8 cellular contexts compared by ENCODE assay signal in the genomic region with DNA sequence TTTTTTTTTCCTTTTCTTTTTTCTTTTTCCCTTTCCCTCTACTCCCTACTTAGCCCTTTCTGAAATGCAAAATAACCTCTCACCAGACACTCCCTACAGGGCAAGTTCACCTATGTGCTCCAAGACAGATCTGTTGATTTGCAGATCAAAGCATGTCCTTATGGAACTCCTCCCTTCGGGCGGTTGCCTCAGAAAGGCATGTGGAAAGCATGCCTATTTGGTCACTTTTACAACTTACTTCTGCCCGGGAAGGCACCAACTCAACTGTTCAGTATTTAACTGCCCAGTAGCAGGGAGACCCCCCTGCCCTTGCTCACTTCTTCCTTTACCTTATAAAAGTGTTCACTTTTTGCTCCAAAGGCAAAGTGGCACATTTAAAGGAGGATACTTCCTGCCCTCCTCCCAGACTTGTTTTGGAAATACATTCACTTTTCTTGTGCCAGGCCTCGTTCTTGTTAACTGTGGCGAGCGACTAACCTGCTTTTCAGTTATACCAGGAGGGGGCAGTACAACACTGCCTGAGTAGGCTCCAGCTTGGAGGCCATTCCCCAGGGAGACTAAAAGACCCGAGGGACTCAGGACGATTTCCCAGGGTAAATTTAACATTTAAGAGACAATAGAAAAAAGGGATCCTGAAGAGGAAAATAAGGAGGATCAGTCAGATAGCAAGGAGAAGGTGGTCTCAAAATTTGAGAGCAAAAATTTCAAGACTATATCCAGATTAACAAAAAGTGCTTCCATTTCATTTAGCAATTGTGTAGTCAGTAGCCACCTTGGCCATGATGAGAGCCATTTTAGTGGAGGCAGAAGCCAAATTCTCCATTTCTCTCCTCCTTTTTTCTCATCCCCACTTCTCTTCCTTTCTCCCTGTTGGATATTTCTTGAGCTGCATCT. TPM values are rescaled to one million over a fixed set of nuclear protein-coding genes. Genes with fewer than 3 reads are reported as not detected.
DNase-seq lines count a peak whose midpoint lies in the region; ATAC-seq and TF ChIP-seq lines count a peak whose summit lies in the region.

No MANE protein-coding gene starts in this region.

- H3K27ac ChIP-seq in muscle layer of duodenum (ENCODE audit: low read length) (peak overlapping the region; percentile 61), testis (peak overlapping the region in 1 of 2 donors; percentile 3)

- no peaks in the 10 kb centered on the region for H3K36me3 Mint-ChIP-seq in CD14-positive monocyte
- peaks cover 3% of the 10 kb centered on the region for H3K36me3 Mint-ChIP-seq in activated CD8-positive, alpha-beta T cell treated with anti-CD3 and anti-CD28 coated beads for 36 hours (ENCODE audit: low read depth)

- H3K9me3 ChIP-seq in muscle layer of duodenum (ENCODE audit: control insufficient read depth in 1 of 2, low read length in 2 of 2) (no peaks in the 10 kb centered on the region), testis (no peaks in the 10 kb centered on the region)

- no peak for TF ChIP-seq POLR2A in testis (IDR thresholded peaks at IDR 0.05)

- POLR2A ChIA-PET in activated CD8-positive, alpha-beta T cell treated with anti-CD3 and anti-CD28 coated beads for 36 hours (lab: Charles Lee), result interaction anchor here (0.6 to 3.5 kb wide), 8 partner anchors 11 to 101 kb away, joined by 3 to 18 read pairs (median 4); no protein-coding TSS in a partner anchor

- H3K27ac Mint-ChIP-seq in CD14-positive monocyte, result no peak overlapping the region
- H3K27ac Mint-ChIP-seq in activated CD8-positive, alpha-beta T cell treated with anti-CD3 and anti-CD28 coated beads for 36 hours, result no peak overlapping the region

- no peak overlapping the region for H3K4me3 ChIP-seq in muscle layer of duodenum (ENCODE audit: low read depth in 1 of 2, low read length in 2 of 2)
- no peak overlapping the region for H3K4me3 ChIP-seq in testis

- WGBS in testis, 2 donors, result 25 to 30% methylated on average over 8 of the region's 8 CpGs

- H3K27me3 Mint-ChIP-seq in CD14-positive monocyte (ENCODE audit: low read depth in 3 of 3), result no peaks in the 10 kb centered on the region
- H3K27me3 Mint-ChIP-seq in activated CD8-positive, alpha-beta T cell treated with anti-CD3 and anti-CD28 coated beads for 36 hours, result no peaks in the 10 kb centered on the region

- intact Hi-C loops in CD14-positive monocyte (cut with micrococcal nuclease), result loop anchor here (1.0 to 10.0 kb wide), 6 partner anchors 41 to 226 kb away; a partner anchor contains a TSS
- intact Hi-C loops in activated CD8-positive, alpha-beta T cell treated with anti-CD3 and anti-CD28 coated beads for 36 hours (cut with micrococcal nuclease), result loop anchor here (1.0 to 5.0 kb wide), 3 partner anchors 42 to 226 kb away; a partner anchor contains a TSS
- intact Hi-C loops in testis (cut with DNase I; ENCODE audit: low total_unique reads), result no loop called here

- H3K4me3 Mint-ChIP-seq in CD14-positive monocyte, result no peak overlapping the region
- H3K4me3 Mint-ChIP-seq in activated CD8-positive, alpha-beta T cell treated with anti-CD3 and anti-CD28 coated beads for 36 hours, result no peak overlapping the region

- DNase-seq in CD14-positive monocyte (ENCODE audit: low spot score) (peak; percentile 72), NCI-H82 (lab: John Stamatoyannopoulos, UW) (peak; percentile 93), testis (peak; percentile 74)
- DNase-seq in activated CD8-positive, alpha-beta T cell treated with anti-CD3 and anti-CD28 coated beads for 36 hours, result peak; percentile 74

- H3K9me3 Mint-ChIP-seq in CD14-positive monocyte, result no peaks in the 10 kb centered on the region
- peaks cover 5% of the 10 kb centered on the region for H3K9me3 Mint-ChIP-seq in activated CD8-positive, alpha-beta T cell treated with anti-CD3 and anti-CD28 coated beads for 36 hours

- ATAC-seq in GM18909 (IDR thresholded peaks at IDR 0.05; ENCODE audit: poor library complexity, unreplicated experiment) (peak; percentile 79), HG03565 (IDR thresholded peaks at IDR 0.05; ENCODE audit: unreplicated experiment) (peak; percentile 62), esophagus mucosa (peak; percentile 87)
- ATAC-seq in activated CD8-positive, alpha-beta T cell treated with anti-CD3 and anti-CD28 coated beads for 36 hours, result peak; percentile 79

- H3K4me1 Mint-ChIP-seq in CD14-positive monocyte, result peaks cover 24% of the 10 kb centered on the region
- peaks cover 32% of the 10 kb centered on the region for H3K4me1 Mint-ChIP-seq in activated CD8-positive, alpha-beta T cell treated with anti-CD3 and anti-CD28 coated beads for 36 hours (ENCODE audit: low read depth)

- no peaks in the 10 kb centered on the region for H3K27me3 ChIP-seq in muscle layer of duodenum (ENCODE audit: low read depth, low read length)
- H3K27me3 ChIP-seq in testis, result no peaks in the 10 kb centered on the region

- H3K4me1 ChIP-seq in muscle layer of duodenum (ENCODE audit: control insufficient read depth in 1 of 2, insufficient read depth in 2 of 2, low read length in 2 of 2), result no peaks in the 10 kb centered on the region
- peaks cover 13% of the 10 kb centered on the region for H3K4me1 ChIP-seq in testis

- no peaks in the 10 kb centered on the region for H3K36me3 ChIP-seq in muscle layer of duodenum (ENCODE audit: control insufficient read depth in 1 of 2, insufficient read depth in 2 of 2, low read length in 2 of 2)
- H3K36me3 ChIP-seq in testis (ENCODE audit: low read depth, missing control alignments), result no peaks in the 10 kb centered on the region

- TF ChIP-seq CTCF in CD14-positive monocyte (IDR thresholded peaks at IDR 0.05) (peak; percentile 97), testis (IDR thresholded peaks at IDR 0.05) (peak; percentile 69 to 81 (median 79))
- peak; percentile 99 for TF ChIP-seq CTCF in activated CD8-positive, alpha-beta T cell treated with anti-CD3 and anti-CD28 coated beads for 36 hours (IDR thresholded peaks at IDR 0.05)

- CTCF ChIA-PET in activated CD8-positive, alpha-beta T cell treated with anti-CD3 and anti-CD28 coated beads for 36 hours (lab: Charles Lee), result interaction anchor here (0.6 to 10.0 kb wide), 35 partner anchors 10 to 264 kb away, joined by 3 to 217 read pairs (median 7); a partner anchor contains a TSS

RNA-seq across cellular contexts. Expression of a gene that starts 12.3 kb away (rescaled TPM):
- polyA plus RNA-seq in CD14-positive monocyte (10 to 100 TPM; 15.8 to 16.0 TPM), testis (ENCODE audit: insufficient read depth, low read depth, low replicate concordance) (5.1 TPM)
- 10 to 100 TPM; 90.0 to 93.5 TPM for total RNA-seq in activated CD8-positive, alpha-beta T cell treated with anti-CD3 and anti-CD28 coated beads for 36 hours
- total RNA-seq in esophagus mucosa (6.3 TPM), testis (under 1 TPM in 1 of 2 donors, not detected in 1; 0.68 TPM)

RNA-seq across cellular contexts. Expression of a gene that starts 15.1 kb away (rescaled TPM):
- polyA plus RNA-seq in CD14-positive monocyte (100 to 1,000 TPM; 356 to 363 TPM), testis (ENCODE audit: insufficient read depth, low read depth, low replicate concordance) (6.1 TPM)
- total RNA-seq in activated CD8-positive, alpha-beta T cell treated with anti-CD3 and anti-CD28 coated beads for 36 hours, result 100 to 1,000 TPM; 379 to 388 TPM
- total RNA-seq in esophagus mucosa (2.0 TPM), testis (1 to 10 TPM in 1 of 2 donors, under 1 TPM in 1; 0.63 to 1.4 TPM)

Comparison
In these comparisons a context has a peak if more than half of its experiments do, and no peak if none do; other contexts are left out.
1. RNA of a gene that starts 12.3 kb away (total RNA-seq): 90.0 to 93.5 TPM in activated CD8-positive, alpha-beta T cell treated with anti-CD3 and anti-CD28 coated beads for 36 hours; 6.3 TPM in esophagus mucosa (single experiment) and 0.68 TPM in testis; every median in the first group is over 10 times any median in the second.
2. RNA of a gene that starts 15.1 kb away (total RNA-seq): 379 to 388 TPM in activated CD8-positive, alpha-beta T cell treated with anti-CD3 and anti-CD28 coated beads for 36 hours; 2.0 TPM in esophagus mucosa (single experiment) and 0.63 to 1.4 TPM in testis; every median in the first group is over 100 times any median in the second.
3. Peak in every context shown above with its lines, with median percentiles within 50 percentile points of each other: DNase-seq, CTCF ChIP-seq and ATAC-seq.